15 cellular contexts compared by ENCODE assay signal in the genomic region with DNA sequence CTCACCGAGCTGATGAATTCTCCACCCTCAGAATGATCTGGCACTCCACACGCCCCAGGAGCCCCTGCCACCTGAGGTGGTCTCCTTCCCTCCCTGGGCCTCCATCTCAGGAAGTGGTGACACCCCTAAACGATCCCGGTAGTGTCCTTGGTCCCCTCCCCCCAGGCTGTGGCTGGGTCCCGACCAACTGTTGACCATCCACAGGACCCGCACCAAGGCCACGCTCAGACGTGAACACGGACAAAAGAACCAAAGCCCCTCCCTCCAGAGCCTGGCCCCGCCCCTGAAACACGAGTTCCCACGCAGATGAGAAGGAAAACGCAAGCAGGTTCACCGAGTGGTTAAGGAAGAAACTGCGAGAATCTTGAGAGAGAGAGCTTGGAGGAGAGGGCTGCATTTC. TPM values are rescaled to one million over a fixed set of nuclear protein-coding genes. Genes with fewer than 3 reads are reported as not detected.
"Had no signal": no experiment of that assay in that cellular context is flagged by ENCODE, and none has a peak within 500 bp of the region (broad histone marks: within the 10 kb centered on the region; RNA-seq: fewer than 3 reads in every experiment).

No MANE protein-coding gene starts in this region.

- H3K27ac ChIP-seq: adrenal gland, coronary artery, right lobe of liver, testis, upper lobe of left lung had no signal

- H3K4me3 ChIP-seq: adrenal gland, coronary artery, right lobe of liver, smooth muscle cell, testis, upper lobe of left lung had no signal

- H3K27me3 ChIP-seq: adrenal gland, right lobe of liver, testis, upper lobe of left lung had no signal

- H3K27ac Mint-ChIP-seq: stimulated activated naive CD8-positive, alpha-beta T cell treated with anti-CD3 and anti-CD28 coated beads, Interleukin-15, amount 100 ng/mL, for 72 hours had no signal

- H3K4me3 Mint-ChIP-seq: central memory CD8-positive, alpha-beta T cell; naive thymus-derived CD8-positive, alpha-beta T cell; stimulated activated naive CD8-positive, alpha-beta T cell treated with anti-CD3 and anti-CD28 coated beads, Interleukin-15, amount 100 ng/mL, for 72 hours had no signal

- H3K9me3 Mint-ChIP-seq: central memory CD8-positive, alpha-beta T cell; naive thymus-derived CD8-positive, alpha-beta T cell; stimulated activated naive CD8-positive, alpha-beta T cell treated with anti-CD3 and anti-CD28 coated beads, Interleukin-15, amount 100 ng/mL, for 72 hours had no signal

- ATAC-seq: naive thymus-derived CD8-positive, alpha-beta T cell; right lobe of liver; stimulated activated naive CD8-positive, alpha-beta T cell treated with anti-CD3 and anti-CD28 coated beads, Interleukin-15, amount 100 ng/mL, for 72 hours had no signal

- H3K4me1 Mint-ChIP-seq: central memory CD8-positive, alpha-beta T cell; stimulated activated naive CD8-positive, alpha-beta T cell treated with anti-CD3 and anti-CD28 coated beads, Interleukin-15, amount 100 ng/mL, for 72 hours had no signal

- H3K4me1 ChIP-seq: adrenal gland, right lobe of liver, testis, upper lobe of left lung had no signal

- DNase-seq: activated CD4-positive, alpha-beta T cell treated with anti-CD3 and anti-CD28 coated beads for 1 hour; activated CD4-positive, alpha-beta T cell treated with anti-CD3 and anti-CD28 coated beads, Interleukin-2, amount 50 U/mL, for 48 hours; activated naive CD4-positive, alpha-beta T cell treated with anti-CD3 and anti-CD28 coated beads, Interleukin-2, amount 50 U/mL, for 16 hours; adrenal gland; foreskin melanocyte; occipital lobe; stimulated activated naive CD8-positive, alpha-beta T cell treated with anti-CD3 and anti-CD28 coated beads, Interleukin-15, amount 100 ng/mL, for 72 hours; T-helper 9 cell; testis had no signal

- H3K27me3 Mint-ChIP-seq: central memory CD8-positive, alpha-beta T cell; naive thymus-derived CD8-positive, alpha-beta T cell; stimulated activated naive CD8-positive, alpha-beta T cell treated with anti-CD3 and anti-CD28 coated beads, Interleukin-15, amount 100 ng/mL, for 72 hours had no signal

- H3K9me3 ChIP-seq: adrenal gland, right lobe of liver, testis, upper lobe of left lung had no signal

RNA-seq across cellular contexts. Expression of gene DOK7, which starts 52.5 kb away (rescaled TPM):
- total RNA-seq: naive thymus-derived CD8-positive, alpha-beta T cell; occipital lobe; smooth muscle cell had no signal
